Comparison of ENCODE assay signal across 9 cellular contexts in genomic region chr6:165071906-165072305, GRCh38.
"Had no signal": no experiment of that assay in that cellular context is flagged by ENCODE, and none has a peak within 500 bp of the region (broad histone marks: within the 10 kb centered on the region; RNA-seq: fewer than 3 reads in every experiment).

No MANE protein-coding gene starts in this region.

- H3K9me3 ChIP-seq: HAP-1 had no signal

- H3K27ac ChIP-seq: GM23248 had no signal

- H3K36me3 ChIP-seq: HAP-1 had no signal

- H3K4me3 ChIP-seq: GM23248, GM23338, HAP-1 had no signal

- DNase-seq: GM23248, GOT3, H7, H9, HCEC 1CT, HFFc6 had no signal

- ATAC-seq: GM23338, HCT116 had no signal
